In the genomic region with DNA sequence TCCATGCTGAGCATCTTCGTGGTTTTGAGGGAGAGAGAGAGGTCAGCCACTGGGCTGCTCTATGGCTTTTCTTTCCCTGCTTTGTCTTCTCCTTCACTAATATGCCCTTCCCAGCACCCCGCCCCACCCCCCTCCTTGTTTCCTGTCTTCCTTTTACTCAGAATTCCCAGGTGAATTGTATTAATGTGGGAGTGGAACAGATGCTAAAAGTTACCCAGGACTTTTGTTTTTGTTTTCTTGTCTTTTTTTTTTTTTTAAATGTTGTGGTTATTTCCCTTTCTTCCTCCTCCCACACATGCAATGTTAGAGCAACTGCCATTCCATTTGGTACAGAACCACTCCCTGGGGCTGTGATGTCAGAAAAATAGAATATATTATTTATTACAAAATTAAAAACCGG, we compare ENCODE assay signal across 1 cellular context.
TF ChIP-seq lines count a peak whose summit lies in the region.

No MANE protein-coding gene starts in this region.

TF ChIP-seq in GM23338, 12 proteins besides CTCF, POLR2A, EP300 and RAD21 (continued from another document):
- TF ChIP-seq NANOG (IDR thresholded peaks at IDR 0.05; ENCODE audit: borderline replicate concordance) (no peak), ZNF114 (CRISPR knock-in tag; IDR thresholded peaks at IDR 0.05) (no peak), EZH2phosphoT487 (IDR thresholded peaks at IDR 0.05; ENCODE audit: unreplicated experiment) (no peak), STAT1 (IDR thresholded peaks at IDR 0.05; ENCODE audit: unreplicated experiment) (no peak), JUNB (IDR thresholded peaks at IDR 0.05; ENCODE audit: unreplicated experiment) (no peak)
- TF ChIP-seq, protein P1, sequence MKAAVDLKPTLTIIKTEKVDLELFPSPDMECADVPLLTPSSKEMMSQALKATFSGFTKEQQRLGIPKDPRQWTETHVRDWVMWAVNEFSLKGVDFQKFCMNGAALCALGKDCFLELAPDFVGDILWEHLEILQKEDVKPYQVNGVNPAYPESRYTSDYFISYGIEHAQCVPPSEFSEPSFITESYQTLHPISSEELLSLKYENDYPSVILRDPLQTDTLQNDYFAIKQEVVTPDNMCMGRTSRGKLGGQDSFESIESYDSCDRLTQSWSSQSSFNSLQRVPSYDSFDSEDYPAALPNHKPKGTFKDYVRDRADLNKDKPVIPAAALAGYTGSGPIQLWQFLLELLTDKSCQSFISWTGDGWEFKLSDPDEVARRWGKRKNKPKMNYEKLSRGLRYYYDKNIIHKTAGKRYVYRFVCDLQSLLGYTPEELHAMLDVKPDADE (IDR thresholded peaks at IDR 0.05), result no peak
- TF ChIP-seq, protein P2, sequence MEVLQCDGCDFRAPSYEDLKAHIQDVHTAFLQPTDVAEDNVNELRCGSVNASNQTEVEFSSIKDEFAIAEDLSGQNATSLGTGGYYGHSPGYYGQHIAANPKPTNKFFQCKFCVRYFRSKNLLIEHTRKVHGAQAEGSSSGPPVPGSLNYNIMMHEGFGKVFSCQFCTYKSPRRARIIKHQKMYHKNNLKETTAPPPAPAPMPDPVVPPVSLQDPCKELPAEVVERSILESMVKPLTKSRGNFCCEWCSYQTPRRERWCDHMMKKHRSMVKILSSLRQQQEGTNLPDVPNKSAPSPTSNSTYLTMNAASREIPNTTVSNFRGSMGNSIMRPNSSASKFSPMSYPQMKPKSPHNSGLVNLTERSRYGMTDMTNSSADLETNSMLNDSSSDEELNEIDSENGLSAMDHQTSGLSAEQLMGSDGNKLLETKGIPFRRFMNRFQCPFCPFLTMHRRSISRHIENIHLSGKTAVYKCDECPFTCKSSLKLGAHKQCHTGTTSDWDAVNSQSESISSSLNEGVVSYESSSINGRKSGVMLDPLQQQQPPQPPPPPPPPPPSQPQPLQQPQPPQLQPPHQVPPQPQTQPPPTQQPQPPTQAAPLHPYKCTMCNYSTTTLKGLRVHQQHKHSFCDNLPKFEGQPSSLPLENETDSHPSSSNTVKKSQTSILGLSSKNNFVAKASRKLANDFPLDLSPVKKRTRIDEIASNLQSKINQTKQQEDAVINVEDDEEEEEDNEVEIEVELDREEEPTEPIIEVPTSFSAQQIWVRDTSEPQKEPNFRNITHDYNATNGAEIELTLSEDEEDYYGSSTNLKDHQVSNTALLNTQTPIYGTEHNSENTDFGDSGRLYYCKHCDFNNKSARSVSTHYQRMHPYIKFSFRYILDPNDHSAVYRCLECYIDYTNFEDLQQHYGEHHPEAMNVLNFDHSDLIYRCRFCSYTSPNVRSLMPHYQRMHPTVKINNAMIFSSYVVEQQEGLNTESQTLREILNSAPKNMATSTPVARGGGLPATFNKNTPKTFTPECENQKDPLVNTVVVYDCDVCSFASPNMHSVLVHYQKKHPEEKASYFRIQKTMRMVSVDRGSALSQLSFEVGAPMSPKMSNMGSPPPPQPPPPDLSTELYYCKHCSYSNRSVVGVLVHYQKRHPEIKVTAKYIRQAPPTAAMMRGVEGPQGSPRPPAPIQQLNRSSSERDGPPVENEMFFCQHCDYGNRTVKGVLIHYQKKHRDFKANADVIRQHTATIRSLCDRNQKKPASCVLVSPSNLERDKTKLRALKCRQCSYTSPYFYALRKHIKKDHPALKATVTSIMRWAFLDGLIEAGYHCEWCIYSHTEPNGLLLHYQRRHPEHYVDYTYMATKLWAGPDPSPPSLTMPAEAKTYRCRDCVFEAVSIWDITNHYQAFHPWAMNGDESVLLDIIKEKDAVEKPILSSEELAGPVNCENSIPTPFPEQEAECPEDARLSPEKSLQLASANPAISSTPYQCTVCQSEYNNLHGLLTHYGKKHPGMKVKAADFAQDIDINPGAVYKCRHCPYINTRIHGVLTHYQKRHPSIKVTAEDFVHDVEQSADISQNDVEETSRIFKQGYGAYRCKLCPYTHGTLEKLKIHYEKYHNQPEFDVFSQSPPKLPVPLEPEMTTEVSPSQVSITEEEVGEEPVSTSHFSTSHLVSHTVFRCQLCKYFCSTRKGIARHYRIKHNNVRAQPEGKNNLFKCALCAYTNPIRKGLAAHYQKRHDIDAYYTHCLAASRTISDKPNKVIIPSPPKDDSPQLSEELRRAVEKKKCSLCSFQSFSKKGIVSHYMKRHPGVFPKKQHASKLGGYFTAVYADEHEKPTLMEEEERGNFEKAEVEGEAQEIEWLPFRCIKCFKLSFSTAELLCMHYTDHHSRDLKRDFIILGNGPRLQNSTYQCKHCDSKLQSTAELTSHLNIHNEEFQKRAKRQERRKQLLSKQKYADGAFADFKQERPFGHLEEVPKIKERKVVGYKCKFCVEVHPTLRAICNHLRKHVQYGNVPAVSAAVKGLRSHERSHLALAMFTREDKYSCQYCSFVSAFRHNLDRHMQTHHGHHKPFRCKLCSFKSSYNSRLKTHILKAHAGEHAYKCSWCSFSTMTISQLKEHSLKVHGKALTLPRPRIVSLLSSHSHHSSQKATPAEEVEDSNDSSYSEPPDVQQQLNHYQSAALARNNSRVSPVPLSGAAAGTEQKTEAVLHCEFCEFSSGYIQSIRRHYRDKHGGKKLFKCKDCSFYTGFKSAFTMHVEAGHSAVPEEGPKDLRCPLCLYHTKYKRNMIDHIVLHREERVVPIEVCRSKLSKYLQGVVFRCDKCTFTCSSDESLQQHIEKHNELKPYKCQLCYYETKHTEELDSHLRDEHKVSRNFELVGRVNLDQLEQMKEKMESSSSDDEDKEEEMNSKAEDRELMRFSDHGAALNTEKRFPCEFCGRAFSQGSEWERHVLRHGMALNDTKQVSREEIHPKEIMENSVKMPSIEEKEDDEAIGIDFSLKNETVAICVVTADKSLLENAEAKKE (CRISPR knock-in tag; IDR thresholded peaks at IDR 0.05), result no peak
TF ChIP-seq in GM23338: peak in this region for 0.
